19 cellular contexts compared by ENCODE assay signal in the genomic region with DNA sequence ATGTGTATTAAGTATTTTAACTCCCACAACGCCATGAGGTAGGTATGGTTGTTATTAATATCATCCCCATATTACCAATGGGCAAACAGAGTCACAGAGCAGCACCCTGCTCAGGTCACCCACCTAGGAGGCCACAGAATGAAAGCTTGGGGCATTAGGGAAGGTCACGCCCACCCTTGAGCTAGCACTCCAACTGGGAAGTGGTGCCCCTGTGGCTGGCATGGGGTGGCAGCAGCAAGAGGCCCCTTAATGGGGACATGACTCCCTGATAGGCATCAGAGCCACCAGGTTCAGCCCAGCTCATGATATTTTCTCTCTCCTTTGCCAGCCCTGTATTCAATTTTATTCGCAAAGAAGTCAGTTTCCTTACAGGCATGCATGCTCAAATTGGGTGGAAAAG.
A peak's percentile ranks its signal among the peaks of the same experiment; 100 is the strongest.
DNase-seq lines count a peak whose midpoint lies in the region; ATAC-seq and TF ChIP-seq lines count a peak whose summit lies in the region.
"Had no signal": no experiment of that assay in that cellular context is flagged by ENCODE, and none has a peak within 500 bp of the region (broad histone marks: within the 10 kb centered on the region; RNA-seq: fewer than 3 reads in every experiment).

No MANE protein-coding gene starts in this region.

- H3K4me3 ChIP-seq in RWPE2 (ENCODE audit: severe bottlenecking) (no peak overlapping the region), spleen (no peak overlapping the region)
- H3K4me3 ChIP-seq: A549 had no signal

- ATAC-seq in RWPE2 (ENCODE audit: low read depth) = no peak
- ATAC-seq: A549, PC-3 had no signal

- intact Hi-C loops in spleen (cut with DNase I; ENCODE audit: low total_unique reads) = no loop called here

- no peaks in the 10 kb centered on the region for H3K36me3 ChIP-seq in RWPE2 (ENCODE audit: low read depth)
- no peaks in the 10 kb centered on the region for H3K36me3 ChIP-seq in spleen

- H3K9me3 ChIP-seq in RWPE2 (ENCODE audit: severe bottlenecking) = no peaks in the 10 kb centered on the region
- H3K9me3 ChIP-seq in spleen = no peaks in the 10 kb centered on the region
- H3K9me3 ChIP-seq: A549, Caco-2 had no signal

- H3K27ac ChIP-seq in RWPE2 (ENCODE audit: poor library complexity, severe bottlenecking) (no peak overlapping the region), spleen (no peak overlapping the region)
- H3K27ac ChIP-seq: A549, HL-60 had no signal

- TF ChIP-seq POLR2A in spleen (IDR thresholded peaks at IDR 0.05) = no peak

- no peak overlapping the region for H3K27ac Mint-ChIP-seq in immature natural killer cell
- H3K27ac Mint-ChIP-seq: CD4-positive, alpha-beta T cell had no signal

- DNase-seq in activated effector memory CD4-positive, alpha-beta T cell treated with anti-CD3 and anti-CD28 coated beads, Interleukin-2, amount 50 U/mL, for 16 hours = peak; percentile 21
- no peak for DNase-seq in activated effector memory CD4-positive, alpha-beta T cell treated with Interleukin-2 at 50 U/mL for 16 hours
- DNase-seq in RWPE2 (ENCODE audit: low spot score) (peak; percentile 29), mesenteric fat pad (ENCODE audit: low spot score) (peak; percentile 77), spleen (peak; percentile 24), UCSD-AML1 (lab: John Stamatoyannopoulos, UW; ENCODE audit: unreplicated experiment) (no peak), immature natural killer cell (no peak)
- DNase-seq: Karpas-422, NCI-H1417 treated with DMSO at 0.1 percent for 48 hours, NCI-H187 treated with DMSO at 0.1 percent for 48 hours, NCI-H226, NCI-H524, NCI-H82, PC-3, RPMI8226 had no signal

- H3K27me3 ChIP-seq in RWPE2 (ENCODE audit: insufficient read depth, poor library complexity, severe bottlenecking) = no peaks in the 10 kb centered on the region
- H3K27me3 ChIP-seq in spleen (replicated peaks in 1 of 7) = peaks cover 0 to 5% (median 0%) of the 10 kb centered on the region in 7 donors

- H3K27me3 Mint-ChIP-seq in immature natural killer cell (ENCODE audit: low read depth in 3 of 3) = peaks cover 0 to 5% (median 2%) of the 10 kb centered on the region in 3 donors
- H3K27me3 Mint-ChIP-seq: CD4-positive, alpha-beta T cell had no signal

- peaks cover 3 to 19% of the 10 kb centered on the region in 2 donors for H3K4me1 Mint-ChIP-seq in immature natural killer cell

- TF ChIP-seq CTCF in RWPE2 (IDR thresholded peaks at IDR 0.05; ENCODE audit: poor library complexity, severe bottlenecking) = no peak
- TF ChIP-seq CTCF in spleen (IDR thresholded peaks at IDR 0.05 in 8 of 11, conservative IDR thresholded peaks at IDR 0.05 in 3 of 11) = no peak

- H3K9me3 Mint-ChIP-seq in immature natural killer cell = peaks cover 0 to 1% (median 0%) of the 10 kb centered on the region in 6 donors
- H3K9me3 Mint-ChIP-seq: CD4-positive, alpha-beta T cell had no signal

- H3K4me1 ChIP-seq in RWPE2 (ENCODE audit: insufficient read depth, poor library complexity, severe bottlenecking) = no peaks in the 10 kb centered on the region
- H3K4me1 ChIP-seq in spleen = no peaks in the 10 kb centered on the region
- H3K4me1 ChIP-seq: Caco-2 had no signal

- H3K4me3 Mint-ChIP-seq in immature natural killer cell = no peak overlapping the region
- H3K4me3 Mint-ChIP-seq: CD4-positive, alpha-beta T cell had no signal

- H3K36me3 Mint-ChIP-seq in immature natural killer cell = no peaks in the 10 kb centered on the region

- 76 to 85% (median 84%) methylated on average over 2 to 3 of the region's 3 CpGs for WGBS in spleen, 5 donors

Comparison
In these comparisons a context has a peak if more than half of its experiments do, and no peak if none do; other contexts are left out.
1. DNase-seq: peak in activated effector memory CD4-positive, alpha-beta T cell treated with anti-CD3 and anti-CD28 coated beads, Interleukin-2, amount 50 U/mL, for 16 hours (single experiment), RWPE2 (single experiment), mesenteric fat pad (single experiment) and spleen (single experiment); none in activated effector memory CD4-positive, alpha-beta T cell treated with Interleukin-2 at 50 U/mL for 16 hours (single experiment), UCSD-AML1 (single experiment) and immature natural killer cell (0 of 3).